ENCODE assay signal across 1 cellular context in the genomic region with DNA sequence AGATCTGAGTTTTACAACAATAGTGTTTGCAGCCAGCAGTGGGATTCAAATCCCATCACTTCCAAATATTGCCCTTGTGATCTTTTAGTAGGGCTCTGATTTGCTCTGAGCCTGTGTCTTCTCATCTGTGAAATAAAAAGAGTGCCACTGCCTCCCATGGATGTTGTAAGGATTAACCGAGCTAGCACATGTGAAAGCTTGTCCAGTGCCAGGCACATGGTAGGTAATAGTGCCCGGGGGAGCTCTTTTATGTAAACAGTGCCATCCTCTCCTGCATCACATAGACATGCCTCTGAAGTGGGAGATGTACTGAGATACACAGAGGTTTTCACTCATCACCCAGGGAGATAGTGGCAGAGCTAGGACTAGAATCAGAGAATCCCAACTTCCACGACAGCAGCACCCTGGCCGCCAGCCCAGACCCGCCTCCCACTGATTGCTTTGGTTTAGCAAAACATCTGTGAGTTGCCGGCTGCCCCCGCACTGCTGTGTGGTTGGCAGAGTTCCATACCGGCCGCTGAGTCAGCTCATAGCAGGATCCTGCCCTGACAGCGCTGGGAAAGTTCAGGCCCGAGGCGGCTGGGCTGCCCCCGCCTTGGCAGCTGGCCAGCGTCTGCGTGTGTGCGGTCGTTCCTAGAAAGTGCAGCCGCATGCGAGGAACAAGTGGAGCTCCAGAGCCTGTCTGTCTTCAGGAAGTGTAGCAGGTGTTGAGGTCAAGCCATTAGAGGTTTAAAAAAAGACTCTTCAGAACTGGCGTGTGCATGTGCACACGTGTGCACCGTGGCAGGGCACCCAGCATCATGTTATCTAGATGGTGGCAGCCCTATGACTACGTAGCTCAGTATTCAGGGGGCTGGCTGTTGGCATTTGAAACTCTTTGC.
TF ChIP-seq lines count a peak whose summit lies in the region.

No MANE protein-coding gene starts in this region.

TF ChIP-seq in K562, 482 proteins besides CTCF, POLR2A, EP300 and RAD21 (continued from another document and continues in another):
- peak; percentile 87; the same call in 1 of the 2 replicates for TF ChIP-seq ETV5 (CRISPR knock-in tag; IDR thresholded peaks at IDR 0.05; ENCODE audit: low read depth)
- TF ChIP-seq ZSCAN29 (IDR thresholded peaks at IDR 0.05): no peak
- TF ChIP-seq, protein P1, sequence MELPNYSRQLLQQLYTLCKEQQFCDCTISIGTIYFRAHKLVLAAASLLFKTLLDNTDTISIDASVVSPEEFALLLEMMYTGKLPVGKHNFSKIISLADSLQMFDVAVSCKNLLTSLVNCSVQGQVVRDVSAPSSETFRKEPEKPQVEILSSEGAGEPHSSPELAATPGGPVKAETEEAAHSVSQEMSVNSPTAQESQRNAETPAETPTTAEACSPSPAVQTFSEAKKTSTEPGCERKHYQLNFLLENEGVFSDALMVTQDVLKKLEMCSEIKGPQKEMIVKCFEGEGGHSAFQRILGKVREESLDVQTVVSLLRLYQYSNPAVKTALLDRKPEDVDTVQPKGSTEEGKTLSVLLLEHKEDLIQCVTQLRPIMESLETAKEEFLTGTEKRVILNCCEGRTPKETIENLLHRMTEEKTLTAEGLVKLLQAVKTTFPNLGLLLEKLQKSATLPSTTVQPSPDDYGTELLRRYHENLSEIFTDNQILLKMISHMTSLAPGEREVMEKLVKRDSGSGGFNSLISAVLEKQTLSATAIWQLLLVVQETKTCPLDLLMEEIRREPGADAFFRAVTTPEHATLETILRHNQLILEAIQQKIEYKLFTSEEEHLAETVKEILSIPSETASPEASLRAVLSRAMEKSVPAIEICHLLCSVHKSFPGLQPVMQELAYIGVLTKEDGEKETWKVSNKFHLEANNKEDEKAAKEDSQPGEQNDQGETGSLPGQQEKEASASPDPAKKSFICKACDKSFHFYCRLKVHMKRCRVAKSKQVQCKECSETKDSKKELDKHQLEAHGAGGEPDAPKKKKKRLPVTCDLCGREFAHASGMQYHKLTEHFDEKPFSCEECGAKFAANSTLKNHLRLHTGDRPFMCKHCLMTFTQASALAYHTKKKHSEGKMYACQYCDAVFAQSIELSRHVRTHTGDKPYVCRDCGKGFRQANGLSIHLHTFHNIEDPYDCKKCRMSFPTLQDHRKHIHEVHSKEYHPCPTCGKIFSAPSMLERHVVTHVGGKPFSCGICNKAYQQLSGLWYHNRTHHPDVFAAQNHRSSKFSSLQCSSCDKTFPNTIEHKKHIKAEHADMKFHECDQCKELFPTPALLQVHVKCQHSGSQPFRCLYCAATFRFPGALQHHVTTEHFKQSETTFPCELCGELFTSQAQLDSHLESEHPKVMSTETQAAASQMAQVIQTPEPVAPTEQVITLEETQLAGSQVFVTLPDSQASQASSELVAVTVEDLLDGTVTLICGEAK (IDR thresholded peaks at IDR 0.05): 0 out of 2 replicates have a peak, but pooled peaks have one; percentile 10
- TF ChIP-seq, protein P1 (CRISPR knock-in tag; IDR thresholded peaks at IDR 0.05): no peak
- peak; percentile 97 for TF ChIP-seq BHLHE40 (IDR thresholded peaks at IDR 0.05; ENCODE audit: low read length)
- TF ChIP-seq, protein P2, sequence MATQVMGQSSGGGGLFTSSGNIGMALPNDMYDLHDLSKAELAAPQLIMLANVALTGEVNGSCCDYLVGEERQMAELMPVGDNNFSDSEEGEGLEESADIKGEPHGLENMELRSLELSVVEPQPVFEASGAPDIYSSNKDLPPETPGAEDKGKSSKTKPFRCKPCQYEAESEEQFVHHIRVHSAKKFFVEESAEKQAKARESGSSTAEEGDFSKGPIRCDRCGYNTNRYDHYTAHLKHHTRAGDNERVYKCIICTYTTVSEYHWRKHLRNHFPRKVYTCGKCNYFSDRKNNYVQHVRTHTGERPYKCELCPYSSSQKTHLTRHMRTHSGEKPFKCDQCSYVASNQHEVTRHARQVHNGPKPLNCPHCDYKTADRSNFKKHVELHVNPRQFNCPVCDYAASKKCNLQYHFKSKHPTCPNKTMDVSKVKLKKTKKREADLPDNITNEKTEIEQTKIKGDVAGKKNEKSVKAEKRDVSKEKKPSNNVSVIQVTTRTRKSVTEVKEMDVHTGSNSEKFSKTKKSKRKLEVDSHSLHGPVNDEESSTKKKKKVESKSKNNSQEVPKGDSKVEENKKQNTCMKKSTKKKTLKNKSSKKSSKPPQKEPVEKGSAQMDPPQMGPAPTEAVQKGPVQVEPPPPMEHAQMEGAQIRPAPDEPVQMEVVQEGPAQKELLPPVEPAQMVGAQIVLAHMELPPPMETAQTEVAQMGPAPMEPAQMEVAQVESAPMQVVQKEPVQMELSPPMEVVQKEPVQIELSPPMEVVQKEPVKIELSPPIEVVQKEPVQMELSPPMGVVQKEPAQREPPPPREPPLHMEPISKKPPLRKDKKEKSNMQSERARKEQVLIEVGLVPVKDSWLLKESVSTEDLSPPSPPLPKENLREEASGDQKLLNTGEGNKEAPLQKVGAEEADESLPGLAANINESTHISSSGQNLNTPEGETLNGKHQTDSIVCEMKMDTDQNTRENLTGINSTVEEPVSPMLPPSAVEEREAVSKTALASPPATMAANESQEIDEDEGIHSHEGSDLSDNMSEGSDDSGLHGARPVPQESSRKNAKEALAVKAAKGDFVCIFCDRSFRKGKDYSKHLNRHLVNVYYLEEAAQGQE (CRISPR knock-in tag; IDR thresholded peaks at IDR 0.05; ENCODE audit: low read depth): no peak
- no peak for TF ChIP-seq ZNF764 (CRISPR knock-in tag; IDR thresholded peaks at IDR 0.05; ENCODE audit: low read depth)
- TF ChIP-seq NCOA6 (IDR thresholded peaks at IDR 0.05): no peak
- peak; percentile 58 to 94 for TF ChIP-seq NCOA2 (IDR thresholded peaks at IDR 0.05; ENCODE audit: partially characterized antibody in 2 of 2)
- TF ChIP-seq ZKSCAN3 (CRISPR knock-in tag; IDR thresholded peaks at IDR 0.05): no peak
- TF ChIP-seq SMAD1 (IDR thresholded peaks at IDR 0.05; ENCODE audit: low read depth, low read length, partially characterized antibody): peak; percentile 98
- TF ChIP-seq KLF16 (IDR thresholded peaks at IDR 0.05): peak; percentile 99
- no peak for TF ChIP-seq ZNF274 (IDR thresholded peaks at IDR 0.05; ENCODE audit: borderline replicate concordance, low read depth, low read length)
- TF ChIP-seq ZNF197 (CRISPR knock-in tag; IDR thresholded peaks at IDR 0.05; ENCODE audit: low read depth): no peak
- TF ChIP-seq, protein P3, sequence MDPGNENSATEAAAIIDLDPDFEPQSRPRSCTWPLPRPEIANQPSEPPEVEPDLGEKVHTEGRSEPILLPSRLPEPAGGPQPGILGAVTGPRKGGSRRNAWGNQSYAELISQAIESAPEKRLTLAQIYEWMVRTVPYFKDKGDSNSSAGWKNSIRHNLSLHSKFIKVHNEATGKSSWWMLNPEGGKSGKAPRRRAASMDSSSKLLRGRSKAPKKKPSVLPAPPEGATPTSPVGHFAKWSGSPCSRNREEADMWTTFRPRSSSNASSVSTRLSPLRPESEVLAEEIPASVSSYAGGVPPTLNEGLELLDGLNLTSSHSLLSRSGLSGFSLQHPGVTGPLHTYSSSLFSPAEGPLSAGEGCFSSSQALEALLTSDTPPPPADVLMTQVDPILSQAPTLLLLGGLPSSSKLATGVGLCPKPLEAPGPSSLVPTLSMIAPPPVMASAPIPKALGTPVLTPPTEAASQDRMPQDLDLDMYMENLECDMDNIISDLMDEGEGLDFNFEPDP (CRISPR knock-in tag; IDR thresholded peaks at IDR 0.05): no peak
- peak in 1 of 2 experiments; percentile 87; a peak in 2 of 3 replicates for TF ChIP-seq CBX3 (IDR thresholded peaks at IDR 0.05; ENCODE audit: borderline replicate concordance in 1 of 2, low read length in 2 of 2)
- no peak; the same call in 1 of the 2 replicates for TF ChIP-seq KLF6 (CRISPR knock-in tag; IDR thresholded peaks at IDR 0.05; ENCODE audit: borderline replicate concordance)
- TF ChIP-seq SRSF9 (IDR thresholded peaks at IDR 0.05; ENCODE audit: borderline replicate concordance, low read depth, low read length): no peak
- TF ChIP-seq FOXJ3 (CRISPR knock-in tag; IDR thresholded peaks at IDR 0.05): no peak
- TF ChIP-seq, protein P4, sequence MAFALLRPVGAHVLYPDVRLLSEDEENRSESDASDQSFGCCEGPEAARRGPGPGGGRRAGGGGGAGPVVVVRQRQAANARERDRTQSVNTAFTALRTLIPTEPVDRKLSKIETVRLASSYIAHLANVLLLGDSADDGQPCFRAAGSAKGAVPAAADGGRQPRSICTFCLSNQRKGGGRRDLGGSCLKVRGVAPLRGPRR (CRISPR knock-in tag; IDR thresholded peaks at IDR 0.05): no peak
- TF ChIP-seq, protein P5, sequence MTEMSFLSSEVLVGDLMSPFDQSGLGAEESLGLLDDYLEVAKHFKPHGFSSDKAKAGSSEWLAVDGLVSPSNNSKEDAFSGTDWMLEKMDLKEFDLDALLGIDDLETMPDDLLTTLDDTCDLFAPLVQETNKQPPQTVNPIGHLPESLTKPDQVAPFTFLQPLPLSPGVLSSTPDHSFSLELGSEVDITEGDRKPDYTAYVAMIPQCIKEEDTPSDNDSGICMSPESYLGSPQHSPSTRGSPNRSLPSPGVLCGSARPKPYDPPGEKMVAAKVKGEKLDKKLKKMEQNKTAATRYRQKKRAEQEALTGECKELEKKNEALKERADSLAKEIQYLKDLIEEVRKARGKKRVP (CRISPR knock-in tag; IDR thresholded peaks at IDR 0.05): no peak; the same call in 1 of the 2 replicates
- no peak for TF ChIP-seq POU5F1 (IDR thresholded peaks at IDR 0.05; ENCODE audit: borderline replicate concordance, low read depth, low read length, partially characterized antibody)
- TF ChIP-seq BMI1 (IDR thresholded peaks at IDR 0.05; ENCODE audit: low read length): 0 out of 2 replicates have a peak, but pooled peaks have one; percentile 13
- peak in 1 of 2 experiments; percentile 96; a peak in 2 of 4 replicates for TF ChIP-seq NONO (IDR thresholded peaks at IDR 0.05; ENCODE audit: low read depth in 2 of 2, low read length in 1 of 2)
- no peak for TF ChIP-seq SREBF2 (CRISPR knock-in tag; IDR thresholded peaks at IDR 0.05)
- TF ChIP-seq, protein P6, sequence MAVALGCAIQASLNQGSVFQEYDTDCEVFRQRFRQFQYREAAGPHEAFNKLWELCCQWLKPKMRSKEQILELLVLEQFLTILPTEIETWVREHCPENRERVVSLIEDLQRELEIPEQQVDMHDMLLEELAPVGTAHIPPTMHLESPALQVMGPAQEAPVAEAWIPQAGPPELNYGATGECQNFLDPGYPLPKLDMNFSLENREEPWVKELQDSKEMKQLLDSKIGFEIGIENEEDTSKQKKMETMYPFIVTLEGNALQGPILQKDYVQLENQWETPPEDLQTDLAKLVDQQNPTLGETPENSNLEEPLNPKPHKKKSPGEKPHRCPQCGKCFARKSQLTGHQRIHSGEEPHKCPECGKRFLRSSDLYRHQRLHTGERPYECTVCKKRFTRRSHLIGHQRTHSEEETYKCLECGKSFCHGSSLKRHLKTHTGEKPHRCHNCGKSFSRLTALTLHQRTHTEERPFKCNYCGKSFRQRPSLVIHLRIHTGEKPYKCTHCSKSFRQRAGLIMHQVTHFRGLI (CRISPR knock-in tag; IDR thresholded peaks at IDR 0.05): no peak
- peak; percentile 90 for TF ChIP-seq MBD2 (IDR thresholded peaks at IDR 0.05; ENCODE audit: borderline replicate concordance, low read depth)
- TF ChIP-seq, protein P7, sequence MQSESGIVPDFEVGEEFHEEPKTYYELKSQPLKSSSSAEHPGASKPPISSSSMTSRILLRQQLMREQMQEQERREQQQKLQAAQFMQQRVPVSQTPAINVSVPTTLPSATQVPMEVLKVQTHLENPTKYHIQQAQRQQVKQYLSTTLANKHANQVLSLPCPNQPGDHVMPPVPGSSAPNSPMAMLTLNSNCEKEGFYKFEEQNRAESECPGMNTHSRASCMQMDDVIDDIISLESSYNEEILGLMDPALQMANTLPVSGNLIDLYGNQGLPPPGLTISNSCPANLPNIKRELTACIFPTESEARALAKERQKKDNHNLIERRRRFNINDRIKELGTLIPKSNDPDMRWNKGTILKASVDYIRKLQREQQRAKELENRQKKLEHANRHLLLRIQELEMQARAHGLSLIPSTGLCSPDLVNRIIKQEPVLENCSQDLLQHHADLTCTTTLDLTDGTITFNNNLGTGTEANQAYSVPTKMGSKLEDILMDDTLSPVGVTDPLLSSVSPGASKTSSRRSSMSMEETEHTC (IDR thresholded peaks at IDR 0.05): no peak; the same call in 1 of the 2 replicates
- TF ChIP-seq GTF2F1 (IDR thresholded peaks at IDR 0.05; ENCODE audit: low read depth, low read length): no peak
